22 cellular contexts compared by ENCODE assay signal in genomic region chr7:7670490-7670889, GRCh38.
"Had no signal": no experiment of that assay in that cellular context is flagged by ENCODE, and none has a peak within 500 bp of the region (broad histone marks: within the 10 kb centered on the region; RNA-seq: fewer than 3 reads in every experiment).

No MANE protein-coding gene starts in this region.

- H2AFZ ChIP-seq: parathyroid adenoma had no signal

- H3K27ac ChIP-seq: esophagus squamous epithelium, parathyroid adenoma, right lobe of liver, tibial nerve, upper lobe of left lung, uterus had no signal

- H3K27me3 Mint-ChIP-seq: effector memory CD8-positive, alpha-beta T cell; memory B cell; natural killer cell treated with Interleukin-12 subunit alpha and Interleukin-12 subunit beta and Interleukin-15 and Interleukin-18, amount 100 ng/mL, for 72 hours; progenitor cell of endocrine pancreas; stimulated activated naive B cell treated with anti-CD40 and anti-IgM and Interleukin-4, amounts not matched to agents 10 μg/mL and 1 μg/mL and 100 μg/mL, for 72 hours; stimulated activated naive CD8-positive, alpha-beta T cell treated with anti-CD3 and anti-CD28 coated beads, Interleukin-15, Interleukin-2, amounts not matched to agents 100 ng/mL and 50 ng/mL, for 24 hours had no signal

- H3K9me3 ChIP-seq: esophagus squamous epithelium, right lobe of liver, thoracic aorta, tibial nerve, upper lobe of left lung, uterus had no signal

- H3K27me3 ChIP-seq: esophagus squamous epithelium, right lobe of liver, tibial nerve, upper lobe of left lung, uterus had no signal

- ATAC-seq: effector memory CD8-positive, alpha-beta T cell; left lobe of liver; natural killer cell treated with Interleukin-12 subunit alpha and Interleukin-12 subunit beta and Interleukin-15 and Interleukin-18, amount 100 ng/mL, for 72 hours; right lobe of liver; stimulated activated naive B cell treated with anti-CD40 and anti-IgM and Interleukin-4, amounts not matched to agents 10 μg/mL and 1 μg/mL and 100 μg/mL, for 72 hours had no signal

- H3K9ac ChIP-seq: parathyroid adenoma had no signal

- H3K27ac Mint-ChIP-seq: effector memory CD8-positive, alpha-beta T cell; natural killer cell treated with Interleukin-12 subunit alpha and Interleukin-12 subunit beta and Interleukin-15 and Interleukin-18, amount 100 ng/mL, for 72 hours; progenitor cell of endocrine pancreas had no signal

- H3K4me1 ChIP-seq: esophagus squamous epithelium, parathyroid adenoma, right lobe of liver, tibial nerve, upper lobe of left lung, uterus had no signal

- H3K36me3 ChIP-seq: right lobe of liver, thoracic aorta, uterus had no signal

- H3K4me3 ChIP-seq: esophagus squamous epithelium, lung, right lobe of liver, thoracic aorta, tibial nerve, upper lobe of left lung, uterus had no signal

- H3K4me3 Mint-ChIP-seq: effector memory CD8-positive, alpha-beta T cell; memory B cell; natural killer cell treated with Interleukin-12 subunit alpha and Interleukin-12 subunit beta and Interleukin-15 and Interleukin-18, amount 100 ng/mL, for 72 hours; neural crest cell; stimulated activated naive B cell treated with anti-CD40 and anti-IgM and Interleukin-4, amounts not matched to agents 10 μg/mL and 1 μg/mL and 100 μg/mL, for 72 hours had no signal

- DNase-seq: cortex of kidney; effector memory CD8-positive, alpha-beta T cell; esophagus squamous epithelium; hypothalamus; kidney; right lobe of liver; small intestine; stimulated activated CD4-positive, alpha-beta T cell treated with anti-CD3 and anti-CD28 coated beads, Interleukin-15, amount 100 ng/mL, for 24 hours; stimulated activated CD4-positive, alpha-beta T cell treated with anti-CD3 and anti-CD28 coated beads, Interleukin-2, amount 100 ng/mL, for 48 hours; stimulated activated naive B cell treated with anti-CD40 and anti-IgM and Interleukin-4, amounts not matched to agents 10 μg/mL and 1 μg/mL and 100 μg/mL, for 72 hours; upper lobe of left lung; uterus had no signal

- H3K9me3 Mint-ChIP-seq: effector memory CD8-positive, alpha-beta T cell; natural killer cell treated with Interleukin-12 subunit alpha and Interleukin-12 subunit beta and Interleukin-15 and Interleukin-18, amount 100 ng/mL, for 72 hours had no signal
